In genomic region chr3:53045784-53046170, GRCh38 we compare ENCODE assay signal across 8 cellular contexts. TPM values are rescaled to one million over a fixed set of nuclear protein-coding genes. Genes with fewer than 3 reads are reported as not detected.
DNase-seq lines count a peak whose midpoint lies in the region; ATAC-seq, FAIRE-seq and TF ChIP-seq lines count a peak whose summit lies in the region.

SFMBT1 (minus strand) TSS chr3:53046073; CDS start chr3:52969128, 76,945 bp downstream.

- WGBS in gastroesophageal sphincter (ENCODE audit: low coverage in 1 of 2), 2 donors: 0% methylated on average over 3 to 6 of the region's 58 CpGs

- H3K9me3 ChIP-seq in gastroesophageal sphincter: no peaks in the 10 kb centered on the region
- H3K9me3 ChIP-seq in neutrophil: no peaks in the 10 kb centered on the region

- H3K4me3 ChIP-seq in gastroesophageal sphincter: peak within 1 kb of the TSS; percentile 85 to 98
- peak within 1 kb of the TSS; percentile 77 to 80 for H3K4me3 ChIP-seq in neutrophil (ENCODE audit: low read depth in 1 of 2, low read length in 1 of 2)

- H3K4me1 ChIP-seq in gastroesophageal sphincter: peaks cover 0 to 31% (median 3%) of the 10 kb centered on the region in 3 donors
- H3K4me1 ChIP-seq in neutrophil (ENCODE audit: control insufficient read depth in 1 of 2, insufficient read depth in 1 of 2, low read depth in 1 of 2, low read length in 1 of 2): peaks cover 14 to 16% of the 10 kb centered on the region in 2 experiments

- TF ChIP-seq CTCF in gastroesophageal sphincter (IDR thresholded peaks at IDR 0.05) (no peak), neutrophil (IDR thresholded peaks at IDR 0.05) (no peak)

- H3K27me3 ChIP-seq in gastroesophageal sphincter (no peaks in the 10 kb centered on the region), neutrophil (peaks cover 37% of the 10 kb centered on the region)

- H3K36me3 ChIP-seq in gastroesophageal sphincter: no peaks in the 10 kb centered on the region
- no peaks in the 10 kb centered on the region for H3K36me3 ChIP-seq in neutrophil

- peak; percentile 97 for DNase-seq in AG20443 (ENCODE audit: low spot score)
- DNase-seq in RCC 7860 (ENCODE audit: low spot score): peak; percentile 23
- DNase-seq in activated gamma-delta T cell treated with Interleukin-2 at 50 U/mL for 16 hours: peak; percentile 68
- DNase-seq in substantia nigra (lab: John Stamatoyannopoulos, UW): peak in 43 of 49 donors; percentile 10 to 78 (median 50)

- peak; percentile 61 for ATAC-seq in GM18909 (IDR thresholded peaks at IDR 0.05; ENCODE audit: poor library complexity, unreplicated experiment)
- peak; percentile 43 for ATAC-seq in HG03196 (IDR thresholded peaks at IDR 0.05; ENCODE audit: unreplicated experiment)
- peak; percentile 82 for ATAC-seq in gastroesophageal sphincter

- peak in 1 of 2 donors; percentile 15 for TF ChIP-seq POLR2A in gastroesophageal sphincter (IDR thresholded peaks at IDR 0.05)

- H3K27ac ChIP-seq in gastroesophageal sphincter (peak within 1 kb of the TSS; percentile 80 to 96 (median 94)), neutrophil (peak within 1 kb of the TSS; percentile 56), substantia nigra (ENCODE audit: low read depth, low read length, poor library complexity, severe bottlenecking) (peak within 1 kb of the TSS; percentile 85)

- TF ChIP-seq EP300 in gastroesophageal sphincter (IDR thresholded peaks at IDR 0.05): no peak

- no peak for FAIRE-seq in RCC 7860 (lab: Jason Lieb, UNC)

RNA-seq across cellular contexts. Expression of gene SFMBT1, which starts in this region (rescaled TPM):
- total RNA-seq in gastroesophageal sphincter: 10 to 100 TPM; 21.3 to 31.6 (median 21.5) TPM

Comparison
In these comparisons a context has a peak if more than half of its experiments do, and no peak if none do; other contexts are left out.
1. Peak in every context shown above with its lines: DNase-seq, ATAC-seq, H3K4me3 ChIP-seq and H3K27ac ChIP-seq.
2. DNase-seq: peak in every context shown above with its lines; median percentile 97 in AG20443; 68 in activated gamma-delta T cell treated with Interleukin-2 at 50 U/mL for 16 hours; 50 in substantia nigra; 23 in RCC 7860.